Comparison of ENCODE assay signal across 37 cellular contexts in genomic region chr21:40393091-40393490, GRCh38.
DNase-seq lines count a peak whose midpoint lies in the region; ATAC-seq, FAIRE-seq and TF ChIP-seq lines count a peak whose summit lies in the region.
"Had no signal": no experiment of that assay in that cellular context is flagged by ENCODE, and none has a peak within 500 bp of the region (broad histone marks: within the 10 kb centered on the region; RNA-seq: fewer than 3 reads in every experiment).

No MANE protein-coding gene starts in this region.

- H3K4me3 ChIP-seq in bronchial epithelial cell (ENCODE audit: low read depth, low read length) (no peak overlapping the region), epithelial cell of esophagus (ENCODE audit: low read length) (no peak overlapping the region), keratinocyte (ENCODE audit: control insufficient read depth in 2 of 3, extremely low read depth in 1 of 3, insufficient read depth in 2 of 3, low read depth in 1 of 3, low read length in 3 of 3) (no peak overlapping the region), lower lobe of right lung (no peak overlapping the region)
- H3K4me3 ChIP-seq: A549; BLaER1; BLaER1 treated with 17β-estradiol and CSF1 and Interleukin-3, amounts not matched to agents 10 nM and 100 nM had no signal

- H3K9me3 Mint-ChIP-seq in activated naive CD8-positive, alpha-beta T cell treated with anti-CD3 and anti-CD28 coated beads, Interleukin-2, amount 50 U/mL, for 24 hours, result no peaks in the 10 kb centered on the region

- FAIRE-seq in bronchial epithelial cell (lab: Jason Lieb, UNC) (no peak), keratinocyte (lab: Jason Lieb, UNC) (peak; percentile 23)
- FAIRE-seq: A204.1, A549, D721Med had no signal

- no peak overlapping the region for H3K9ac ChIP-seq in keratinocyte (ENCODE audit: control insufficient read depth, extremely low read depth, insufficient read depth, low read length)
- H3K9ac ChIP-seq: BLaER1; BLaER1 treated with 17β-estradiol and CSF1 and Interleukin-3, amounts not matched to agents 10 nM and 100 nM had no signal

- no peaks in the 10 kb centered on the region for H4K20me1 ChIP-seq in keratinocyte (ENCODE audit: control insufficient read depth, extremely low read depth, insufficient read depth, low read length)
- H4K20me1 ChIP-seq: BLaER1; BLaER1 treated with 17β-estradiol and CSF1 and Interleukin-3, amounts not matched to agents 10 nM and 100 nM had no signal

- H3K27ac ChIP-seq in foreskin keratinocyte (peak overlapping the region; percentile 5), keratinocyte (ENCODE audit: control insufficient read depth, insufficient read depth, low read length) (no peak overlapping the region), lower lobe of right lung (no peak overlapping the region)
- H3K27ac ChIP-seq: 22Rv1; A549; BLaER1; BLaER1 treated with 17β-estradiol and CSF1 and Interleukin-3, amounts not matched to agents 10 nM and 100 nM; C4-2B had no signal

- no peaks in the 10 kb centered on the region for H3K4me1 Mint-ChIP-seq in activated naive CD8-positive, alpha-beta T cell treated with anti-CD3 and anti-CD28 coated beads, Interleukin-2, amount 50 U/mL, for 24 hours
- H3K4me1 Mint-ChIP-seq: B cell; CD14-positive monocyte; CD4-positive, alpha-beta memory T cell; CD4-positive, CD25-positive, alpha-beta regulatory T cell; CD8-positive, alpha-beta memory T cell had no signal

- dilution Hi-C loops in keratinocyte (cut with MboI; ENCODE audit: extremely low pct_ligation_motif_present, low sequenced_read_pairs), result no loop called here

- H3K9me3 ChIP-seq in keratinocyte (ENCODE audit: control insufficient read depth, low read depth, low read length) (no peaks in the 10 kb centered on the region), lower lobe of right lung (no peaks in the 10 kb centered on the region)
- H3K9me3 ChIP-seq: A549; BE2C; BLaER1; BLaER1 treated with 17β-estradiol and CSF1 and Interleukin-3, amounts not matched to agents 10 nM and 100 nM; Caco-2 had no signal

- intact Hi-C loops in lower lobe of right lung (cut with DNase I), result no loop called here

- no peak overlapping the region for H3K4me2 ChIP-seq in keratinocyte (ENCODE audit: control insufficient read depth, extremely low read depth, insufficient read depth, low read depth, low read length)
- H3K4me2 ChIP-seq: A549; BLaER1; BLaER1 treated with 17β-estradiol and CSF1 and Interleukin-3, amounts not matched to agents 10 nM and 100 nM had no signal

- H3K4me1 ChIP-seq in foreskin keratinocyte (peaks cover 6% of the 10 kb centered on the region), keratinocyte (ENCODE audit: control insufficient read depth, extremely low read depth, insufficient read depth, low read length) (no peaks in the 10 kb centered on the region), lower lobe of right lung (no peaks in the 10 kb centered on the region)
- H3K4me1 ChIP-seq: A549; BE2C; BLaER1; BLaER1 treated with 17β-estradiol and CSF1 and Interleukin-3, amounts not matched to agents 10 nM and 100 nM; Caco-2 had no signal

- peak; percentile 48 for ATAC-seq in foreskin keratinocyte
- no peak for ATAC-seq in activated naive CD8-positive, alpha-beta T cell treated with anti-CD3 and anti-CD28 coated beads, Interleukin-2, amount 50 U/mL, for 24 hours
- no peak for ATAC-seq in lower lobe of right lung
- ATAC-seq: A549; CD8-positive, alpha-beta T cell had no signal

- no peaks in the 10 kb centered on the region for H3K27me3 Mint-ChIP-seq in activated naive CD8-positive, alpha-beta T cell treated with anti-CD3 and anti-CD28 coated beads, Interleukin-2, amount 50 U/mL, for 24 hours
- H3K27me3 Mint-ChIP-seq: B cell; CD4-positive, CD25-positive, alpha-beta regulatory T cell; CD8-positive, alpha-beta memory T cell had no signal

- DNase-seq in bronchial epithelial cell (ENCODE audit: low read depth), result peak; percentile 22
- peak; percentile 65 for DNase-seq in epithelial cell of esophagus (ENCODE audit: low read depth)
- DNase-seq in foreskin keratinocyte, result peak in 1 of 2 donors; percentile 66
- no peak for DNase-seq in keratinocyte (ENCODE audit: low read depth, low spot score)
- DNase-seq in activated naive CD8-positive, alpha-beta T cell treated with anti-CD3 and anti-CD28 coated beads, Interleukin-2, amount 50 U/mL, for 24 hours, result no peak
- no peak for DNase-seq in lower lobe of right lung
- DNase-seq in effector CD4-positive, alpha-beta T cell, result no peak
- no peak for DNase-seq in HuH-7 (ENCODE audit: low spot score)
- DNase-seq: 8988T; ACHN; AML-193; BE2C; C1 segment of cervical spinal cord; Caco-2; Calu3; CD4-positive, alpha-beta memory T cell; CD4-positive, alpha-beta T cell; CD4-positive, CD25-positive, alpha-beta regulatory T cell; CD8-positive, alpha-beta memory T cell; CD8-positive, alpha-beta T cell; COR-L47; DMS 273 treated with DMSO at 0.1 percent for 48 hours; DMS153; DMS53; DMS79; DMS79 treated with DMSO at 0.1 percent for 48 hours; DND-41; EL had no signal

- H3K27ac Mint-ChIP-seq in activated naive CD8-positive, alpha-beta T cell treated with anti-CD3 and anti-CD28 coated beads, Interleukin-2, amount 50 U/mL, for 24 hours, result no peak overlapping the region
- H3K27ac Mint-ChIP-seq: B cell; CD14-positive monocyte; CD4-positive, alpha-beta memory T cell; CD4-positive, alpha-beta T cell; CD4-positive, CD25-positive, alpha-beta regulatory T cell; CD8-positive, alpha-beta memory T cell; CD8-positive, alpha-beta T cell had no signal

- H3K27me3 ChIP-seq in bronchial epithelial cell (ENCODE audit: control insufficient read depth, insufficient read depth, low read length) (no peaks in the 10 kb centered on the region), foreskin keratinocyte (no peaks in the 10 kb centered on the region), keratinocyte (ENCODE audit: control insufficient read depth, extremely low read depth, insufficient read depth, low read length) (no peaks in the 10 kb centered on the region), lower lobe of right lung (ENCODE audit: low read depth) (no peaks in the 10 kb centered on the region)
- H3K27me3 ChIP-seq: BE2C; BLaER1; BLaER1 treated with 17β-estradiol and CSF1 and Interleukin-3, amounts not matched to agents 10 nM and 100 nM had no signal

- no peak overlapping the region for H3K4me3 Mint-ChIP-seq in activated naive CD8-positive, alpha-beta T cell treated with anti-CD3 and anti-CD28 coated beads, Interleukin-2, amount 50 U/mL, for 24 hours
- H3K4me3 Mint-ChIP-seq: B cell; CD14-positive monocyte; CD4-positive, alpha-beta T cell; CD4-positive, CD25-positive, alpha-beta regulatory T cell; CD8-positive, alpha-beta memory T cell; CD8-positive, alpha-beta T cell had no signal

- H3K36me3 ChIP-seq in bronchial epithelial cell (ENCODE audit: control insufficient read depth, insufficient read depth, low read length) (no peaks in the 10 kb centered on the region), keratinocyte (ENCODE audit: control insufficient read depth in 2 of 2, extremely low read depth in 1 of 2, insufficient read depth in 2 of 2, low read length in 2 of 2) (no peaks in the 10 kb centered on the region), lower lobe of right lung (no peaks in the 10 kb centered on the region)
- H3K36me3 ChIP-seq: BE2C; BLaER1; BLaER1 treated with 17β-estradiol and CSF1 and Interleukin-3, amounts not matched to agents 10 nM and 100 nM had no signal

- TF ChIP-seq CTCF in bronchial epithelial cell (IDR thresholded peaks at IDR 0.05; ENCODE audit: insufficient read depth, low read length, severe bottlenecking) (no peak), epithelial cell of esophagus (IDR thresholded peaks at IDR 0.05; ENCODE audit: insufficient read depth, low read depth, low read length, missing control alignments) (no peak), foreskin keratinocyte (conservative IDR thresholded peaks at IDR 0.05) (no peak), keratinocyte (optimal IDR thresholded peaks at IDR 0.05 in 1 of 3, IDR thresholded peaks at IDR 0.05 in 1 of 3, conservative IDR thresholded peaks at IDR 0.05 in 1 of 3; ENCODE audit: extremely low read depth in 1 of 3, insufficient read depth in 2 of 3, low read length in 3 of 3) (no peak), lower lobe of right lung (IDR thresholded peaks at IDR 0.05) (no peak)

- H2AFZ ChIP-seq in keratinocyte (ENCODE audit: control insufficient read depth, low read length), result no peak overlapping the region

- H3K9me1 ChIP-seq in keratinocyte (ENCODE audit: control insufficient read depth, extremely low read depth, insufficient read depth, low read length), result no peaks in the 10 kb centered on the region

- H3K79me2 ChIP-seq in keratinocyte (ENCODE audit: control insufficient read depth, insufficient read depth, low read length), result no peaks in the 10 kb centered on the region

- no peaks in the 10 kb centered on the region for H3K36me3 Mint-ChIP-seq in activated naive CD8-positive, alpha-beta T cell treated with anti-CD3 and anti-CD28 coated beads, Interleukin-2, amount 50 U/mL, for 24 hours (ENCODE audit: low read depth)
- H3K36me3 Mint-ChIP-seq: CD14-positive monocyte; CD4-positive, alpha-beta memory T cell; CD4-positive, CD25-positive, alpha-beta regulatory T cell; CD8-positive, alpha-beta memory T cell; CD8-positive, alpha-beta T cell had no signal

Comparison
In these comparisons a context has a peak if more than half of its experiments do, and no peak if none do; other contexts are left out.
1. DNase-seq: peak in bronchial epithelial cell (single experiment) and epithelial cell of esophagus (single experiment); none in keratinocyte (single experiment), activated naive CD8-positive, alpha-beta T cell treated with anti-CD3 and anti-CD28 coated beads, Interleukin-2, amount 50 U/mL, for 24 hours (single experiment), lower lobe of right lung (single experiment), effector CD4-positive, alpha-beta T cell (single experiment) and HuH-7 (single experiment).